ENCODE assay signal across 23 cellular contexts in genomic region chr5:74659172-74659571, GRCh38. TPM values are rescaled to one million over a fixed set of nuclear protein-coding genes. Genes with fewer than 3 reads are reported as not detected.
DNase-seq lines count a peak whose midpoint lies in the region; ATAC-seq and TF ChIP-seq lines count a peak whose summit lies in the region.
"Had no signal": no experiment of that assay in that cellular context is flagged by ENCODE, and none has a peak within 500 bp of the region (broad histone marks: within the 10 kb centered on the region; RNA-seq: fewer than 3 reads in every experiment).

No MANE protein-coding gene starts in this region.

- H3K4me1 ChIP-seq in HEK293 (ENCODE audit: control insufficient read depth, insufficient read depth, low read length) (no peaks in the 10 kb centered on the region), neuronal stem cell (ENCODE audit: control insufficient read depth in 2 of 2, insufficient read depth in 1 of 2, low read depth in 1 of 2, low read length in 2 of 2) (no peaks in the 10 kb centered on the region)
- H3K4me1 ChIP-seq: BE2C, BLaER1 had no signal

- H4K8ac ChIP-seq in neuronal stem cell (ENCODE audit: low read depth, low read length) = no peak overlapping the region

- H3K14ac ChIP-seq in neuronal stem cell (ENCODE audit: low read length) = no peak overlapping the region

- no peak overlapping the region for H3K9ac ChIP-seq in neuronal stem cell (ENCODE audit: low read depth, low read length, poor library complexity)
- H3K9ac ChIP-seq: BLaER1 had no signal

- H3K36me3 ChIP-seq in HEK293 (ENCODE audit: control insufficient read depth in 2 of 2, insufficient read depth in 1 of 2, low read length in 2 of 2) (no peaks in the 10 kb centered on the region), neuronal stem cell (replicated peaks in 1 of 2; ENCODE audit: control insufficient read depth in 2 of 2, insufficient read depth in 2 of 2, low read length in 2 of 2) (no peaks in the 10 kb centered on the region)
- H3K36me3 ChIP-seq: BE2C, BLaER1 had no signal

- H3K27ac ChIP-seq in HEK293 (ENCODE audit: extremely low read depth, low read depth, low read length) (no peak overlapping the region), neuronal stem cell (replicated peaks; ENCODE audit: low read length) (no peak overlapping the region)
- H3K27ac ChIP-seq: BLaER1 had no signal

- H2BK15ac ChIP-seq in neuronal stem cell (ENCODE audit: low read length) = no peak overlapping the region

- ATAC-seq in HG03175 (IDR thresholded peaks at IDR 0.05; ENCODE audit: unreplicated experiment) = no peak
- ATAC-seq: GM12878 had no signal

- TF ChIP-seq EP300 in Ishikawa (IDR thresholded peaks at IDR 0.05; ENCODE audit: borderline replicate concordance) = no peak

- H3K4me3 ChIP-seq in HEK293 (ENCODE audit: low read depth, low read length) (no peak overlapping the region), neuronal stem cell (ENCODE audit: low read length in 2 of 2) (no peak overlapping the region)
- H3K4me3 ChIP-seq: BLaER1, GM12878 had no signal

- H2BK120ac ChIP-seq in neuronal stem cell (ENCODE audit: low read depth, low read length) = no peak overlapping the region

- no peak for TF ChIP-seq RAD21 in Ishikawa (IDR thresholded peaks at IDR 0.05; ENCODE audit: low read depth)

- H2AK5ac ChIP-seq in neuronal stem cell (ENCODE audit: low read depth, low read length) = no peak overlapping the region

- H2AFZ ChIP-seq in neuronal stem cell (ENCODE audit: low read length) = no peak overlapping the region

- POLR2A ChIA-PET in HEK293 (lab: Yijun Ruan, JAX) = no interaction called here

- H2BK5ac ChIP-seq in neuronal stem cell (ENCODE audit: low read length) = no peak overlapping the region

- H3K23ac ChIP-seq in neuronal stem cell (ENCODE audit: low read depth, low read length, poor library complexity) = no peak overlapping the region

- no peak overlapping the region for H2BK12ac ChIP-seq in neuronal stem cell (ENCODE audit: low read length)

- H4K91ac ChIP-seq in neuronal stem cell (ENCODE audit: low read depth, low read length, poor library complexity) = no peak overlapping the region

- peak overlapping the region; percentile 65 for H3K18ac ChIP-seq in neuronal stem cell (ENCODE audit: low read length)

- no peaks in the 10 kb centered on the region for H3K79me1 ChIP-seq in neuronal stem cell (ENCODE audit: low read depth, low read length)

- no peak overlapping the region for H3K4ac ChIP-seq in neuronal stem cell (ENCODE audit: low read length)

- DNase-seq in neuronal stem cell (ENCODE audit: low spot score) (no peak), amniotic stem cell (lab: John Stamatoyannopoulos, UW) (no peak)
- no peak for DNase-seq in activated naive CD4-positive, alpha-beta T cell treated with anti-CD3 and anti-CD28 coated beads, Interleukin-2, amount 50 U/mL, for 16 hours
- DNase-seq: 8988T; ACHN; BE2C; C1 segment of cervical spinal cord; CD4-positive, alpha-beta memory T cell; CD4-positive, CD25-positive, alpha-beta regulatory T cell; CD8-positive, alpha-beta memory T cell; COR-L47; DMS 273 treated with DMSO at 0.1 percent for 48 hours; DMS153; DMS53; DMS79; DND-41; EL; GDM1 had no signal

- TF ChIP-seq CTCF in HEK293 (tag by site-specific recombination; IDR thresholded peaks at IDR 0.05) = no peak

- whole genome bisulfite sequencing in neuronal stem cell (ENCODE audit: extremely low coverage in 2 of 2, insufficient read length in 2 of 2, insufficient replicate concordance in 1 of 2), 2 donors = no CpG with 5 or more reads among the region's 3 CpGs

- peaks cover 0 to 7% (median 0%) of the 10 kb centered on the region in 3 experiments for H3K27me3 ChIP-seq in neuronal stem cell (ENCODE audit: control insufficient read depth in 3 of 3, insufficient read depth in 3 of 3, low read depth in 1 of 3, low read length in 3 of 3)
- H3K27me3 ChIP-seq: BE2C, BLaER1 had no signal

- CTCF ChIA-PET in HEK293 (lab: Yijun Ruan, JAX) = no interaction called here

- H3K9me3 ChIP-seq in HEK293 (ENCODE audit: control insufficient read depth, insufficient read depth, low read depth, low read length) (no peaks in the 10 kb centered on the region; the same call in 1 of the 2 replicates), neuronal stem cell (replicated peaks in 1 of 2; ENCODE audit: control insufficient read depth in 2 of 2, insufficient read depth in 1 of 2, low read depth in 1 of 2, low read length in 2 of 2) (peaks cover 5 to 7% of the 10 kb centered on the region in 2 donors)
- H3K9me3 ChIP-seq: BE2C, BLaER1 had no signal

- no peak overlapping the region for H3K4me2 ChIP-seq in neuronal stem cell (ENCODE audit: insufficient read depth, low read length, poor library complexity, severe bottlenecking)
- H3K4me2 ChIP-seq: BLaER1 had no signal

TF ChIP-seq in HEK293, 187 proteins besides CTCF, POLR2A, EP300 and RAD21 (continues in another document):
- peak; percentile 91 for TF ChIP-seq REST (tag by site-specific recombination; IDR thresholded peaks at IDR 0.05)
- no peak for TF ChIP-seq ELK4 (IDR thresholded peaks at IDR 0.05; ENCODE audit: borderline replicate concordance, low read depth, low read length)

TF ChIP-seq in Ishikawa, 13 proteins besides CTCF, POLR2A, EP300 and RAD21:
- TF ChIP-seq NFIC (IDR thresholded peaks at IDR 0.05) (no peak), REST (IDR thresholded peaks at IDR 0.05; ENCODE audit: low read depth) (peak; percentile 42; the same call in 1 of the 2 replicates)
TF ChIP-seq in Ishikawa: peak in this region for 1.

RNA-seq across cellular contexts. Expression of gene ENC1, which starts 18.6 kb away (rescaled TPM):
- polyA plus RNA-seq in neuronal stem cell (2013, experiment 1 of 2) = 26.2 TPM
- polyA plus RNA-seq in neuronal stem cell (2013, experiment 2 of 2) = 27.7 TPM

RNA-seq across cellular contexts. Expression of gene HEXB, which starts 25.9 kb away (rescaled TPM):
- polyA plus RNA-seq in neuronal stem cell (2013, experiment 1 of 2) = 61.3 TPM
- polyA plus RNA-seq in neuronal stem cell (2013, experiment 2 of 2) = 59.2 TPM
